ENCODE assay signal across 13 cellular contexts in genomic region chr1:95321516-95321915, GRCh38.
DNase-seq lines count a peak whose midpoint lies in the region; ATAC-seq, FAIRE-seq and TF ChIP-seq lines count a peak whose summit lies in the region.
"Had no signal": no experiment of that assay in that cellular context is flagged by ENCODE, and none has a peak within 500 bp of the region (broad histone marks: within the 10 kb centered on the region; RNA-seq: fewer than 3 reads in every experiment).

No MANE protein-coding gene starts in this region.

- no peak overlapping the region for H2BK120ac ChIP-seq in H1 (replicated peaks; ENCODE audit: low read depth, low read length)

- in situ Hi-C loops in GM23248 (cut with MboI), result no loop called here

- no peak for TF ChIP-seq RAD21 in H1 (IDR thresholded peaks at IDR 0.05 in 1 of 2, conservative IDR thresholded peaks at IDR 0.05 in 1 of 2; ENCODE audit: low read depth in 2 of 2, low read length in 2 of 2)
- no peak for TF ChIP-seq RAD21 in neural cell (conservative IDR thresholded peaks at IDR 0.05)

- H3K4me1 ChIP-seq in GM23248 (ENCODE audit: insufficient read depth) (no peaks in the 10 kb centered on the region; the same call in 1 of the 2 replicates), H1 (replicated peaks in 1 of 4; ENCODE audit: control insufficient read depth in 3 of 4, insufficient read depth in 4 of 4, low read length in 3 of 4) (0 out of 7 replicates have a peak, but pooled peaks cover 0 to 3% (median 0%) of the 10 kb centered on the region in 4 experiments)
- H3K4me1 ChIP-seq: SJCRH30 had no signal

- H3K36me3 ChIP-seq in GM23248 (ENCODE audit: low read depth), result no peaks in the 10 kb centered on the region
- H3K36me3 ChIP-seq in H1 (ENCODE audit: control insufficient read depth in 2 of 4, insufficient read depth in 4 of 4, low read length in 3 of 4), result no peaks in the 10 kb centered on the region
- H3K36me3 ChIP-seq in neural cell (ENCODE audit: insufficient read depth, low read length), result no peaks in the 10 kb centered on the region
- H3K36me3 ChIP-seq: SJCRH30 had no signal

- TF ChIP-seq POLR2A in H1 (IDR thresholded peaks at IDR 0.05; ENCODE audit: control extremely low read depth in 1 of 2, low read depth in 2 of 2, low read length in 2 of 2), result no peak

- H4K8ac ChIP-seq in H1 (ENCODE audit: extremely low read depth, insufficient read depth, low read length), result no peak overlapping the region

- H2AFZ ChIP-seq in GM23248 (no peak overlapping the region), H1 (ENCODE audit: low read length) (peak overlapping the region; percentile 41; the same call in 1 of the 2 replicates), neural cell (ENCODE audit: low read depth, low read length) (peak overlapping the region; percentile 24)

- TF ChIP-seq CTCF in H1 (IDR thresholded peaks at IDR 0.05; ENCODE audit: control extremely low read depth in 1 of 3, insufficient read depth in 1 of 3, low read depth in 1 of 3, low read length in 3 of 3) (no peak), neural cell (IDR thresholded peaks at IDR 0.05; ENCODE audit: poor library complexity, severe bottlenecking) (no peak)

- H2BK5ac ChIP-seq in H1 (ENCODE audit: low read depth, low read length), result no peak overlapping the region

- 3 to 6% methylated on average over 3 of the region's 3 CpGs for WGBS in GM23248 (ENCODE audit: low coverage in 1 of 2, low lambda C conversion rate in 2 of 2, missing lambda C conversion rate in 2 of 2), 2 experiments
- 93% methylated on average over 3 of the region's 3 CpGs; no CpG with 5 or more reads in 1 of the 2 experiments for WGBS in H1 (ENCODE audit: extremely low coverage in 1 of 2, insufficient coverage in 1 of 2, insufficient read length in 1 of 2, insufficient replicate concordance in 2 of 2, low coverage in 1 of 2, low lambda C conversion rate in 2 of 2, missing lambda C conversion rate in 1 of 2), 2 experiments

- CTCF ChIA-PET in H1 (lab: Charles Lee; ENCODE audit: partially characterized antibody), result interaction anchor here (1.2 to 1.8 kb wide), 2 partner anchors 12 to 18 kb away, joined by 3 to 5 read pairs; no protein-coding TSS in a partner anchor

- no peaks in the 10 kb centered on the region for H3K23me2 ChIP-seq in H1 (ENCODE audit: low read depth, low read length)

- no peak overlapping the region for H3K23ac ChIP-seq in H1 (ENCODE audit: insufficient read length)

- H3K79me2 ChIP-seq in GM23248 (ENCODE audit: insufficient read depth), result no peaks in the 10 kb centered on the region
- no peaks in the 10 kb centered on the region for H3K79me2 ChIP-seq in H1 (ENCODE audit: control insufficient read depth in 1 of 2, insufficient read depth in 2 of 2, low read length in 2 of 2)
- no peaks in the 10 kb centered on the region for H3K79me2 ChIP-seq in neural cell (replicated peaks; ENCODE audit: insufficient read depth, low read length)

- no peak overlapping the region for H3K27ac ChIP-seq in GM23248
- no peak overlapping the region for H3K27ac ChIP-seq in H1 (ENCODE audit: low read depth, low read length)
- no peak overlapping the region for H3K27ac ChIP-seq in neural cell (ENCODE audit: low read length)
- H3K27ac ChIP-seq: C4-2B, SJCRH30 had no signal

- POLR2A ChIA-PET in H1 (lab: Charles Lee; ENCODE audit: partially characterized antibody), result no interaction called here

- no peaks in the 10 kb centered on the region for H3K9me3 ChIP-seq in GM23248 (ENCODE audit: low read depth)
- peaks cover 0 to 3% of the 10 kb centered on the region in 2 experiments; a peak in 1 of 4 replicates for H3K9me3 ChIP-seq in H1 (ENCODE audit: insufficient read depth in 2 of 2, low read depth in 1 of 2, low read length in 1 of 2)
- no peaks in the 10 kb centered on the region for H3K9me3 ChIP-seq in neural cell (ENCODE audit: low read length)
- H3K9me3 ChIP-seq: SJCRH30 had no signal

- H3K79me1 ChIP-seq in H1 (ENCODE audit: low read depth, low read length), result no peaks in the 10 kb centered on the region

- H3K4ac ChIP-seq in H1 (replicated peaks; ENCODE audit: insufficient read length, low read depth, low read length), result no peak overlapping the region

- H3K27me3 ChIP-seq in GM23248 (replicated peaks; ENCODE audit: insufficient read depth) (peaks cover 8% of the 10 kb centered on the region), H1 (replicated peaks in 1 of 4; ENCODE audit: control insufficient read depth in 3 of 4, extremely low read depth in 1 of 4, insufficient read depth in 3 of 4, low read length in 3 of 4) (no peaks in the 10 kb centered on the region), neural cell (ENCODE audit: insufficient read depth, low read depth, low read length) (no peaks in the 10 kb centered on the region)
- H3K27me3 ChIP-seq: SJCRH30 had no signal

- peak; percentile 1 for DNase-seq in GM23248
- peak; percentile 68 for DNase-seq in NCI-H69 (lab: John Stamatoyannopoulos, UW)
- DNase-seq in H1 (ENCODE audit: low read depth in 1 of 2, low spot score in 2 of 2), result no peak
- DNase-seq in UCSD-AML1 (lab: John Stamatoyannopoulos, UW; ENCODE audit: unreplicated experiment), result no peak
- DNase-seq in NCI-H524 (lab: John Stamatoyannopoulos, UW), result no peak
- no peak for DNase-seq in NCI-H1048 (lab: John Stamatoyannopoulos, UW)
- DNase-seq: KBM-7, NCI-H1092, PC-3, SJCRH30 had no signal

- H4K20me1 ChIP-seq in GM23248 (ENCODE audit: insufficient read depth) (no peaks in the 10 kb centered on the region), H1 (replicated peaks in 1 of 2; ENCODE audit: control insufficient read depth in 1 of 2, insufficient read depth in 2 of 2, low read length in 2 of 2) (no peaks in the 10 kb centered on the region), neural cell (ENCODE audit: insufficient read depth) (no peaks in the 10 kb centered on the region)

- H2BK12ac ChIP-seq in H1 (ENCODE audit: low read depth, low read length), result no peak overlapping the region

- no peak overlapping the region for H2AK5ac ChIP-seq in H1 (ENCODE audit: low read depth, low read length)

- no peak for FAIRE-seq in H1 (lab: Jason Lieb, UNC)

- H3K4me3 ChIP-seq in GM23248 (no peak overlapping the region), H1 (ENCODE audit: extremely low read depth in 1 of 4, insufficient read depth in 2 of 4, low read depth in 3 of 4, low read length in 4 of 4) (no peak overlapping the region), neural cell (ENCODE audit: low read length) (no peak overlapping the region)
- H3K4me3 ChIP-seq: SJCRH30 had no signal

- no peak overlapping the region for H2BK15ac ChIP-seq in H1 (ENCODE audit: low read length)

- no peak overlapping the region for H4K91ac ChIP-seq in H1 (replicated peaks; ENCODE audit: insufficient read length, low read length)

- H3K4me2 ChIP-seq in GM23248 (ENCODE audit: unreplicated experiment) (no peak overlapping the region), H1 (ENCODE audit: insufficient read depth in 1 of 2, low read depth in 2 of 2, low read length in 2 of 2) (no peak overlapping the region), neural cell (ENCODE audit: low read length) (no peak overlapping the region)

- no peak for TF ChIP-seq EP300 in H1 (IDR thresholded peaks at IDR 0.05; ENCODE audit: borderline replicate concordance in 1 of 2, low read depth in 2 of 2, low read length in 2 of 2)
- TF ChIP-seq EP300 in neural cell (conservative IDR thresholded peaks at IDR 0.05; ENCODE audit: poor library complexity, severe bottlenecking), result no peak

- no peak overlapping the region for H3K18ac ChIP-seq in H1 (ENCODE audit: extremely low read depth, low read length)

- H4K5ac ChIP-seq in H1 (ENCODE audit: insufficient read length, low read depth, low read length), result no peak overlapping the region

- H3K56ac ChIP-seq in H1 (replicated peaks; ENCODE audit: insufficient read length, low read depth, low read length), result no peak overlapping the region

- no peaks in the 10 kb centered on the region for H3F3A ChIP-seq in GM23248 (ENCODE audit: insufficient read depth)
- no peaks in the 10 kb centered on the region for H3F3A ChIP-seq in neural cell (ENCODE audit: insufficient read depth, low read length, poor library complexity, severe bottlenecking)

- H3K9me2 ChIP-seq in GM23248 (ENCODE audit: insufficient read depth) (no peaks in the 10 kb centered on the region), neural cell (ENCODE audit: insufficient read depth, low read length) (no peaks in the 10 kb centered on the region)

- no peak overlapping the region for H3K14ac ChIP-seq in H1 (ENCODE audit: insufficient read length)

- H2BK20ac ChIP-seq in H1 (ENCODE audit: low read length), result no peak overlapping the region

- H3K9ac ChIP-seq in GM23248 (no peak overlapping the region), H1 (replicated peaks in 1 of 4; ENCODE audit: extremely low read depth in 1 of 4, low read depth in 3 of 4, low read length in 3 of 4) (no peak overlapping the region), neural cell (ENCODE audit: low read length) (no peak overlapping the region)

- ATAC-seq in GM18870 (IDR thresholded peaks at IDR 0.05; ENCODE audit: unreplicated experiment), result no peak
- ATAC-seq: PC-3 had no signal

TF ChIP-seq in H1, 55 proteins besides CTCF, POLR2A, EP300 and RAD21:
- TF ChIP-seq KDM4A (IDR thresholded peaks at IDR 0.05; ENCODE audit: low read depth, low read length, severe bottlenecking) (no peak), HDAC6 (IDR thresholded peaks at IDR 0.05; ENCODE audit: low read depth, low read length) (no peak), CREB1 (IDR thresholded peaks at IDR 0.05) (no peak)

TF ChIP-seq in neural cell, 6 proteins besides CTCF, POLR2A, EP300 and RAD21 (continues in another document):
- TF ChIP-seq EZH2 (IDR thresholded peaks at IDR 0.05; ENCODE audit: borderline replicate concordance, insufficient read depth, low read length, poor library complexity, severe bottlenecking), result no peak
- TF ChIP-seq TAF1 (IDR thresholded peaks at IDR 0.05; ENCODE audit: low read depth), result no peak
- no peak for TF ChIP-seq MXI1 (conservative IDR thresholded peaks at IDR 0.05; ENCODE audit: poor library complexity, severe bottlenecking)
- TF ChIP-seq SMC3 (conservative IDR thresholded peaks at IDR 0.05; ENCODE audit: poor library complexity), result no peak
- TF ChIP-seq POLR2AphosphoS5 (IDR thresholded peaks at IDR 0.05), result no peak

Comparison
In these comparisons a context has a peak if more than half of its experiments do, and no peak if none do; other contexts are left out.
1. DNase-seq: peak in GM23248 (single experiment) and NCI-H69 (single experiment); none in H1 (0 of 2), UCSD-AML1 (single experiment), NCI-H524 (0 of 2) and NCI-H1048 (single experiment).